In the genomic region with DNA sequence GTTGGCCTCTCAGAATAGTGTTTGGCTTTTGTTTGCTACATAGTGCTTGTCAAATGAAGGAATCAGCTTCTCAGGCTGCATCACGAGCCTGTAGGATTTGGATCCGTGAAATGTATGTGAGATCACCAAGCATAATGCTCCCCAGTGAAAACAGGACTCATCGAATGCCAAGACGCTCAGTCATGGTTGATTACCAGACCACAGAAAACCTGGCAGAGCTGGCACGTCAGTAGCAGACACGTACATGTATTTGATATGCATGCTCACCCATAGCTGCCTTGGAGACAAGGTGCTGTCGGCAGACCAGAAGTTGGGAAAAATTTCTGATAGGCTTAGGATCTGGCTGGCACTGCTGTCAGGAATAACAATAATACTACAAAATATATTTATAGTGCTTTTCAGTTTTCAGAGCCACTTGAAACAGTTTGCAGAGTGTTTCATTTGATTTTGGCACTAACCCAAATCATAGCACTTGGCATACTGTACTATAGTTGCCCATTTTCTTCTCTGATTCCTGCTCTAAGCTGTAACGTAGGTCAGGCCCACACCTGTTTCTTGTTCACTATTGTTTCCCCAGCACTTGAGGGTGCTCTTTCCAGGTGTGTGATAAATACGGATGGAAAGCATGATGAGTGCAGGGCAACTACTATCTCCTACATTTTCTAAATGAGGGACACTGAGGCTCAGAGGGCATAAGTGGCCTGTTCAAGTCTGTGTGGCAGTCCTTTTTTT, we compare ENCODE assay signal across 8 cellular contexts.
DNase-seq lines count a peak whose midpoint lies in the region; ATAC-seq and TF ChIP-seq lines count a peak whose summit lies in the region.

No MANE protein-coding gene starts in this region.

- no peak for TF ChIP-seq CTCF in brain (conservative IDR thresholded peaks at IDR 0.05)
- no peak for TF ChIP-seq CTCF in lower lobe of right lung (IDR thresholded peaks at IDR 0.05)

- H3K36me3 ChIP-seq in lower lobe of right lung, result peaks cover 3% of the 10 kb centered on the region

- no peak overlapping the region for H3K4me3 ChIP-seq in lower lobe of right lung

- H3K4me1 ChIP-seq in lower lobe of right lung, result peaks cover 35% of the 10 kb centered on the region

- H3K27me3 Mint-ChIP-seq in brain, result no peaks in the 10 kb centered on the region

- peak overlapping the region in 3 of 5 experiments; percentile 36 to 72 (median 48) for H3K27ac Mint-ChIP-seq in brain

- peak overlapping the region in 2 of 5 experiments; percentile 21 to 34 for H3K4me3 Mint-ChIP-seq in brain

- no peaks in the 10 kb centered on the region for H3K9me3 ChIP-seq in lower lobe of right lung

- intact Hi-C loops in lower lobe of right lung (cut with DNase I), result no loop called here

- ATAC-seq in lower lobe of right lung (peak; percentile 67 to 81), HG02610 (IDR thresholded peaks at IDR 0.05; ENCODE audit: unreplicated experiment) (no peak)

- no peaks in the 10 kb centered on the region for H3K27me3 ChIP-seq in lower lobe of right lung (ENCODE audit: low read depth)

- H3K36me3 Mint-ChIP-seq in brain, result no peaks in the 10 kb centered on the region

- no peak overlapping the region for H3K27ac ChIP-seq in lower lobe of right lung

- DNase-seq in DMS 273 (lab: John Stamatoyannopoulos, UW; ENCODE audit: unreplicated experiment), result peak; percentile 94
- DNase-seq in NCI-H2029 treated with DMSO at 0.1 percent for 48 hours (lab: John Stamatoyannopoulos, UW), result peak; percentile 98
- DNase-seq in lower lobe of right lung, result no peak
- DNase-seq in cortex of kidney (lab: John Stamatoyannopoulos, UW), result no peak
- no peak for DNase-seq in NOMO-1 treated with dmso at 0.1 percent for 144 hours (lab: John Stamatoyannopoulos, UW; ENCODE audit: unreplicated experiment)
- DNase-seq in NAMALWA (ENCODE audit: low spot score), result no peak

- H3K4me1 Mint-ChIP-seq in brain, result peaks cover 20% of the 10 kb centered on the region

- H3K9me3 Mint-ChIP-seq in brain, result peaks cover 0 to 3% (median 0%) of the 10 kb centered on the region in 5 experiments

Comparison
In these comparisons a context has a peak if more than half of its experiments do, and no peak if none do; other contexts are left out.
1. DNase-seq: peak in DMS 273 (single experiment) and NCI-H2029 treated with DMSO at 0.1 percent for 48 hours (single experiment); none in lower lobe of right lung (single experiment), cortex of kidney (single experiment), NOMO-1 treated with dmso at 0.1 percent for 144 hours (single experiment) and NAMALWA (single experiment).